ENCODE assay signal across 13 cellular contexts in the genomic region with DNA sequence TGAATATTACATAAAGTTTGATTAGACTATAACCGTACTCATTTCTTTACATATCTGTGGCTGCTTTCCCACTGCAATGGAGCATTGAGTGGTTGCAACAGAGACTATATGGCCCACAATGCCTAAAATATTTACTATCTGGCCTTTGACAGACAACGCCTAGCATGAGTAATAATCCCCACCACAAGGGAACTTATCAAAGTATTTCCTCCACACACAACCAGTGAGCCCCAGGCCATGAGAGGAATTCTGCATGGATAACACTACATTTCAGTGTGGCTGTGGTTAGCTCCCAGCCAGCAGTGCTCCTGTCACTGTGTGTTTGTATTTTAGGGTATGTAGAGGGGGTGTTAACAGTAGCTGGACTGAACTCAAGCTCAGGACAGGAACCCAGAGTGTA. TPM values are rescaled to one million over a fixed set of nuclear protein-coding genes. Genes with fewer than 3 reads are reported as not detected.
DNase-seq lines count a peak whose midpoint lies in the region; ATAC-seq and TF ChIP-seq lines count a peak whose summit lies in the region.
"Had no signal": no experiment of that assay in that cellular context is flagged by ENCODE, and none has a peak within 500 bp of the region (broad histone marks: within the 10 kb centered on the region; RNA-seq: fewer than 3 reads in every experiment).

No MANE protein-coding gene starts in this region.

- H3K27ac Mint-ChIP-seq in HFFc6 = peak overlapping the region; percentile 30; the same call in 1 of the 2 replicates
- H3K27ac Mint-ChIP-seq: GM23338, WTC11 had no signal

- H3K9me3 Mint-ChIP-seq in HFFc6 = no peaks in the 10 kb centered on the region
- H3K9me3 Mint-ChIP-seq: GM23338, WTC11 had no signal

- no peaks in the 10 kb centered on the region for H3K4me1 ChIP-seq in adipocyte (ENCODE audit: control insufficient read depth, insufficient read depth, low read length)
- H3K4me1 ChIP-seq: tibial nerve had no signal

- peaks cover 24% of the 10 kb centered on the region for H3K4me1 Mint-ChIP-seq in HFFc6 (ENCODE audit: low read depth)

- H3K27me3 ChIP-seq in adipocyte (replicated peaks; ENCODE audit: control insufficient read depth, insufficient read depth, low read length) = no peaks in the 10 kb centered on the region
- H3K27me3 ChIP-seq: tibial nerve had no signal

- H3K9ac ChIP-seq in adipocyte (ENCODE audit: low read length) = no peak overlapping the region

- POLR2A ChIA-PET in AG04449 (lab: Yijun Ruan, JAX) = no interaction called here

- no peaks in the 10 kb centered on the region for H3K36me3 ChIP-seq in adipocyte (ENCODE audit: control insufficient read depth, insufficient read depth, low read length, severe bottlenecking)
- H3K36me3 ChIP-seq: tibial nerve had no signal

- no peak for TF ChIP-seq CTCF in AG04449 (IDR thresholded peaks at IDR 0.05; ENCODE audit: insufficient read depth, low read length, missing control alignments)
- TF ChIP-seq CTCF in HFFc6 (IDR thresholded peaks at IDR 0.05) = no peak
- no peak for TF ChIP-seq CTCF in foreskin fibroblast (IDR thresholded peaks at IDR 0.05; ENCODE audit: low read depth, low read length)

- H3K9me3 ChIP-seq in adipocyte (ENCODE audit: control insufficient read depth, low read length) = no peaks in the 10 kb centered on the region
- H3K9me3 ChIP-seq: tibial nerve had no signal

- CTCF ChIA-PET in AG04449 (lab: Yijun Ruan, JAX) = no interaction called here

- no peak overlapping the region for H3K4me3 Mint-ChIP-seq in HFFc6
- H3K4me3 Mint-ChIP-seq: GM23338, WTC11 had no signal

- ATAC-seq in GM18517 (IDR thresholded peaks at IDR 0.05; ENCODE audit: unreplicated experiment) (no peak), GM18867 (IDR thresholded peaks at IDR 0.05; ENCODE audit: unreplicated experiment) (no peak)
- ATAC-seq: GM23338, WTC11 had no signal

- H3K4me3 ChIP-seq in AG04449 (ENCODE audit: low read depth, low read length) (no peak overlapping the region), adipocyte (ENCODE audit: low read length) (no peak overlapping the region), foreskin fibroblast (ENCODE audit: low read depth in 1 of 2, low read length in 2 of 2) (no peak overlapping the region)
- H3K4me3 ChIP-seq: GM23338, skin epidermis, tibial nerve had no signal

- H3K36me3 Mint-ChIP-seq in HFFc6 (ENCODE audit: low read depth) = no peaks in the 10 kb centered on the region
- H3K36me3 Mint-ChIP-seq: WTC11 had no signal

- peaks cover under 1% of the 10 kb centered on the region; the same call in 1 of the 2 replicates for H3K27me3 Mint-ChIP-seq in HFFc6 (ENCODE audit: insufficient read depth)

- peak; percentile 28 for DNase-seq in AG04449 (ENCODE audit: low read depth, low spot score)
- DNase-seq in HFFc6 = peak; percentile 78
- peak; percentile 69 for DNase-seq in adipocyte (ENCODE audit: low read depth)
- peak; percentile 10 to 53 for DNase-seq in foreskin fibroblast
- DNase-seq in NCI-H2196 treated with DMSO at 0.1 percent for 48 hours (lab: John Stamatoyannopoulos, UW; ENCODE audit: unreplicated experiment) = no peak
- no peak for DNase-seq in NCI-H128 (lab: John Stamatoyannopoulos, UW; ENCODE audit: unreplicated experiment)
- DNase-seq: NCI-H2227 treated with DMSO at 0.1 percent for 48 hours had no signal

RNA-seq across cellular contexts. Expression of a gene that starts 54.8 kb away (rescaled TPM):
- total RNA-seq in HFFc6 (2021; fragmentation: NEBNext Ultra II Directional; extraction: Animal tissue kit (Norgen Biotek cat#: 25700)) = not detected
- total RNA-seq: GM23338, tibial nerve, WTC11 had no signal

Comparison
In these comparisons a context has a peak if more than half of its experiments do, and no peak if none do; other contexts are left out.
1. DNase-seq: peak in AG04449 (single experiment), HFFc6 (single experiment), adipocyte (single experiment) and foreskin fibroblast (2 of 2); none in NCI-H2196 treated with DMSO at 0.1 percent for 48 hours (single experiment) and NCI-H128 (single experiment).